8 cellular contexts compared by ENCODE assay signal in genomic region chr17:1110844-1111598, GRCh38.
A peak's percentile ranks its signal among the peaks of the same experiment; 100 is the strongest.
DNase-seq lines count a peak whose midpoint lies in the region; ATAC-seq and TF ChIP-seq lines count a peak whose summit lies in the region.

No MANE protein-coding gene starts in this region.

- no peak for TF ChIP-seq POLR2A in right lobe of liver (IDR thresholded peaks at IDR 0.05)

- peaks cover 11% of the 10 kb centered on the region for H3K36me3 ChIP-seq in NT2/D1 (ENCODE audit: insufficient read depth, insufficient read length, low read length)
- H3K36me3 ChIP-seq in right lobe of liver = no peaks in the 10 kb centered on the region

- peaks cover 23% of the 10 kb centered on the region for H3K4me1 ChIP-seq in NT2/D1 (ENCODE audit: insufficient read depth, insufficient read length)
- peaks cover 0 to 9% (median 0%) of the 10 kb centered on the region in 4 donors for H3K4me1 ChIP-seq in right lobe of liver

- ATAC-seq in right lobe of liver = peak; percentile 4 to 40 (median 22)
- ATAC-seq in HG03280 (IDR thresholded peaks at IDR 0.05; ENCODE audit: unreplicated experiment) = no peak

- H3K27ac ChIP-seq in right lobe of liver (peak overlapping the region in 1 of 3 donors; percentile 43), substantia nigra (ENCODE audit: low read depth, low read length, poor library complexity, severe bottlenecking) (peak overlapping the region; percentile 72)

- peak overlapping the region; percentile 10 for H3K9ac ChIP-seq in NT2/D1 (ENCODE audit: insufficient read length, low read depth)

- no peaks in the 10 kb centered on the region; the same call in 1 of the 2 replicates for H3K9me3 ChIP-seq in NT2/D1 (ENCODE audit: insufficient read depth, low read length)
- H3K9me3 ChIP-seq in right lobe of liver = no peaks in the 10 kb centered on the region

- peak; percentile 9 to 17 for DNase-seq in activated CD4-positive, alpha-beta T cell treated with anti-CD3 and anti-CD28 coated beads for 4 hours
- DNase-seq in activated CD4-positive, alpha-beta T cell treated with anti-CD3 and anti-CD28 coated beads, Interleukin-2, amount 50 U/mL, for 4 hours = no peak
- no peak for DNase-seq in NT2/D1 (ENCODE audit: low read depth, low spot score)
- DNase-seq in cardiac fibroblast (ENCODE audit: low read depth in 2 of 2) = peak; percentile 71 to 90
- DNase-seq in right lobe of liver = no peak
- peak in 20 of 49 donors; percentile 26 to 85 (median 68) for DNase-seq in substantia nigra (lab: John Stamatoyannopoulos, UW)
- DNase-seq in GM10248 (ENCODE audit: extremely low spot score) = no peak

- intact Hi-C loops in right lobe of liver (cut with DNase I) = no loop called here

- H3K4me3 ChIP-seq in NT2/D1 (ENCODE audit: insufficient read length, low read depth) (no peak overlapping the region), cardiac fibroblast (replicated peaks in 1 of 2; ENCODE audit: low read depth in 2 of 2, low read length in 2 of 2) (no peak overlapping the region), right lobe of liver (no peak overlapping the region)

- H3K27me3 ChIP-seq in NT2/D1 (ENCODE audit: insufficient read depth, insufficient read length) = peaks cover 20% of the 10 kb centered on the region
- H3K27me3 ChIP-seq in right lobe of liver = no peaks in the 10 kb centered on the region

- POLR2A ChIA-PET in GM10248 (lab: Yijun Ruan, JAX) = no interaction called here

- CTCF ChIA-PET in GM10248 (lab: Yijun Ruan, JAX) = interaction anchor here (0.9 to 4.0 kb wide), 5 partner anchors 11 to 254 kb away, joined by 3 to 39 read pairs (median 3); no protein-coding TSS in a partner anchor

- TF ChIP-seq CTCF in cardiac fibroblast (IDR thresholded peaks at IDR 0.05; ENCODE audit: low read depth, low read length) (no peak), right lobe of liver (IDR thresholded peaks at IDR 0.05) (no peak), GM10248 (IDR thresholded peaks at IDR 0.05; ENCODE audit: control extremely low read depth, extremely low read depth, low read depth, missing control alignments) (no peak)

- WGBS in right lobe of liver (ENCODE audit: insufficient coverage, low coverage, low lambda C conversion rate, missing lambda C conversion rate) = 60% methylated on average over 5 of the region's 19 CpGs

Comparison
In these comparisons a context has a peak if more than half of its experiments do, and no peak if none do; other contexts are left out.
1. DNase-seq: peak in activated CD4-positive, alpha-beta T cell treated with anti-CD3 and anti-CD28 coated beads for 4 hours (2 of 2) and cardiac fibroblast (2 of 2); none in activated CD4-positive, alpha-beta T cell treated with anti-CD3 and anti-CD28 coated beads, Interleukin-2, amount 50 U/mL, for 4 hours (0 of 2), NT2/D1 (single experiment), right lobe of liver (0 of 3) and GM10248 (single experiment).